In the genomic region with DNA sequence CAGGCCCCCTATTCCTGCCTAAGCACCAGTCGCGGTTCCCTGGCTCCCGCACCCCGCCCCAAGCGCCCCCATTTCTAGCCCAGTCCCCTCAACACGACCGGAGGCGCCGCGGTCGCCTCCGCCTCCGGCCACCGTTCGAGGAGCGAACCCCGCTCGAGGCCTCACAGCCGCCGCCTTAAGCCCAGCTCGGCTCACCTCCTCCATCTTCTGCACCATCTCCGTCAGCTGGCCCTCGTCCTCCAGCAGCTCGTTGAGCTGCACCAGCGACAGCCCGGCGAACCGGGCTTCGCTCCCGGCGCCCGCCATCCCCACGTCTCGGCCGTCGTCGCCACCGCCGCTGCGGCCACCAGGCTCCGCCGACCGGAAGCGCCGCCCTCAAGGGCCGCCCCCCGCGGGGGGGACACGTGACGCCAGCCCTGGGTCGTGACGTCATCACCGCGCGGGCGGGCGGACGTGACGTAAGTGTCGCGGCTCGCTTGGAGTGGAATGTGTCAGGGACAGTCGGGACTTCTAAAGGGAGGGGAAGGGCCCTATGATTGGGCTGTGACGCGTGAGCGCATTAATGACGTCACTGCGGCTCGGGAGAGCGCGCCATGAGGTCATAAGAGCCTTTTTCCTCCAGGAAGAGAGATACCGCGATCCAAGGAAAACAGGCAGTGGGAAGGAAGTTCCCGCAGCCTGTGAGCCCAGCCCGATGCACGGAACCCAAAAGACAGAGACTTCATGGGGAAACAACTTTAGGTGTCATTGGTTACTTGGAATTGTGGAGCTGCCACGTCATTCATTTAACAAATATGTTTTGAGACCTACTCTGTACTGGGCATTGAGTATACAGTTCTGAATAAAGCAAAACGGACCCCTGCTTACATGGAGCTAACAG, we compare ENCODE assay signal across 1 cellular context.
A peak's percentile ranks its signal among the peaks of the same experiment; 100 is the strongest.
TF ChIP-seq lines count a peak whose summit lies in the region.

A gene with protein sequence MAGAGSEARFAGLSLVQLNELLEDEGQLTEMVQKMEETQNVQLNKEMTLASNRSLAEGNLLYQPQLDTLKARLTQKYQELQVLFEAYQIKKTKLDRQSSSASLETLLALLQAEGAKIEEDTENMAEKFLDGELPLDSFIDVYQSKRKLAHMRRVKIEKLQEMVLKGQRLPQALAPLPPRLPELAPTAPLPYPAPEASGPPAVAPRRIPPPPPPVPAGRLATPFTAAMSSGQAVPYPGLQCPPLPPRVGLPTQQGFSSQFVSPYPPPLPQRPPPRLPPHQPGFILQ (minus strand): TSS at position 368 of the 880 bp plus-strand sequence. CDS start 62 bp downstream, at position 306.

TF ChIP-seq in SK-N-SH, 30 proteins besides CTCF, POLR2A, EP300 and RAD21 (continued from another document):
- TF ChIP-seq, protein P1, sequence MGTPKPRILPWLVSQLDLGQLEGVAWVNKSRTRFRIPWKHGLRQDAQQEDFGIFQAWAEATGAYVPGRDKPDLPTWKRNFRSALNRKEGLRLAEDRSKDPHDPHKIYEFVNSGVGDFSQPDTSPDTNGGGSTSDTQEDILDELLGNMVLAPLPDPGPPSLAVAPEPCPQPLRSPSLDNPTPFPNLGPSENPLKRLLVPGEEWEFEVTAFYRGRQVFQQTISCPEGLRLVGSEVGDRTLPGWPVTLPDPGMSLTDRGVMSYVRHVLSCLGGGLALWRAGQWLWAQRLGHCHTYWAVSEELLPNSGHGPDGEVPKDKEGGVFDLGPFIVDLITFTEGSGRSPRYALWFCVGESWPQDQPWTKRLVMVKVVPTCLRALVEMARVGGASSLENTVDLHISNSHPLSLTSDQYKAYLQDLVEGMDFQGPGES (IDR thresholded peaks at IDR 0.05; ENCODE audit: low read depth, low read length): no peak
- 0 out of 2 replicates have a peak, but pooled peaks have one; percentile 15 for TF ChIP-seq RCOR1 (IDR thresholded peaks at IDR 0.05; ENCODE audit: low read length)
- peak; percentile 24; the same call in 1 of the 2 replicates for TF ChIP-seq FOSL2 (IDR thresholded peaks at IDR 0.05; ENCODE audit: borderline replicate concordance, low read depth)
- TF ChIP-seq, protein P2, sequence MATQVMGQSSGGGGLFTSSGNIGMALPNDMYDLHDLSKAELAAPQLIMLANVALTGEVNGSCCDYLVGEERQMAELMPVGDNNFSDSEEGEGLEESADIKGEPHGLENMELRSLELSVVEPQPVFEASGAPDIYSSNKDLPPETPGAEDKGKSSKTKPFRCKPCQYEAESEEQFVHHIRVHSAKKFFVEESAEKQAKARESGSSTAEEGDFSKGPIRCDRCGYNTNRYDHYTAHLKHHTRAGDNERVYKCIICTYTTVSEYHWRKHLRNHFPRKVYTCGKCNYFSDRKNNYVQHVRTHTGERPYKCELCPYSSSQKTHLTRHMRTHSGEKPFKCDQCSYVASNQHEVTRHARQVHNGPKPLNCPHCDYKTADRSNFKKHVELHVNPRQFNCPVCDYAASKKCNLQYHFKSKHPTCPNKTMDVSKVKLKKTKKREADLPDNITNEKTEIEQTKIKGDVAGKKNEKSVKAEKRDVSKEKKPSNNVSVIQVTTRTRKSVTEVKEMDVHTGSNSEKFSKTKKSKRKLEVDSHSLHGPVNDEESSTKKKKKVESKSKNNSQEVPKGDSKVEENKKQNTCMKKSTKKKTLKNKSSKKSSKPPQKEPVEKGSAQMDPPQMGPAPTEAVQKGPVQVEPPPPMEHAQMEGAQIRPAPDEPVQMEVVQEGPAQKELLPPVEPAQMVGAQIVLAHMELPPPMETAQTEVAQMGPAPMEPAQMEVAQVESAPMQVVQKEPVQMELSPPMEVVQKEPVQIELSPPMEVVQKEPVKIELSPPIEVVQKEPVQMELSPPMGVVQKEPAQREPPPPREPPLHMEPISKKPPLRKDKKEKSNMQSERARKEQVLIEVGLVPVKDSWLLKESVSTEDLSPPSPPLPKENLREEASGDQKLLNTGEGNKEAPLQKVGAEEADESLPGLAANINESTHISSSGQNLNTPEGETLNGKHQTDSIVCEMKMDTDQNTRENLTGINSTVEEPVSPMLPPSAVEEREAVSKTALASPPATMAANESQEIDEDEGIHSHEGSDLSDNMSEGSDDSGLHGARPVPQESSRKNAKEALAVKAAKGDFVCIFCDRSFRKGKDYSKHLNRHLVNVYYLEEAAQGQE (IDR thresholded peaks at IDR 0.05; ENCODE audit: low read depth, low read length): no peak
- TF ChIP-seq FOXM1 (IDR thresholded peaks at IDR 0.05; ENCODE audit: low read depth): no peak
- TF ChIP-seq NFIC (IDR thresholded peaks at IDR 0.05; ENCODE audit: borderline replicate concordance): no peak
- TF ChIP-seq, protein P3, sequence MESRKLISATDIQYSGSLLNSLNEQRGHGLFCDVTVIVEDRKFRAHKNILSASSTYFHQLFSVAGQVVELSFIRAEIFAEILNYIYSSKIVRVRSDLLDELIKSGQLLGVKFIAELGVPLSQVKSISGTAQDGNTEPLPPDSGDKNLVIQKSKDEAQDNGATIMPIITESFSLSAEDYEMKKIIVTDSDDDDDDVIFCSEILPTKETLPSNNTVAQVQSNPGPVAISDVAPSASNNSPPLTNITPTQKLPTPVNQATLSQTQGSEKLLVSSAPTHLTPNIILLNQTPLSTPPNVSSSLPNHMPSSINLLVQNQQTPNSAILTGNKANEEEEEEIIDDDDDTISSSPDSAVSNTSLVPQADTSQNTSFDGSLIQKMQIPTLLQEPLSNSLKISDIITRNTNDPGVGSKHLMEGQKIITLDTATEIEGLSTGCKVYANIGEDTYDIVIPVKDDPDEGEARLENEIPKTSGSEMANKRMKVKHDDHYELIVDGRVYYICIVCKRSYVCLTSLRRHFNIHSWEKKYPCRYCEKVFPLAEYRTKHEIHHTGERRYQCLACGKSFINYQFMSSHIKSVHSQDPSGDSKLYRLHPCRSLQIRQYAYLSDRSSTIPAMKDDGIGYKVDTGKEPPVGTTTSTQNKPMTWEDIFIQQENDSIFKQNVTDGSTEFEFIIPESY (IDR thresholded peaks at IDR 0.05; ENCODE audit: borderline replicate concordance, low read depth): no peak
- TF ChIP-seq, protein P4, sequence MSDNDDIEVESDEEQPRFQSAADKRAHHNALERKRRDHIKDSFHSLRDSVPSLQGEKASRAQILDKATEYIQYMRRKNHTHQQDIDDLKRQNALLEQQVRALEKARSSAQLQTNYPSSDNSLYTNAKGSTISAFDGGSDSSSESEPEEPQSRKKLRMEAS (IDR thresholded peaks at IDR 0.05; ENCODE audit: low read depth): peak; percentile 84
- peak; percentile 79 for TF ChIP-seq CHD2 (IDR thresholded peaks at IDR 0.05; ENCODE audit: low read length, partially characterized antibody)
- no peak for TF ChIP-seq NRF1 (IDR thresholded peaks at IDR 0.05; ENCODE audit: low read depth, low read length)
- no peak for TF ChIP-seq TCF12 (IDR thresholded peaks at IDR 0.05)
- TF ChIP-seq JUND (IDR thresholded peaks at IDR 0.05): no peak; the same call in 1 of the 2 replicates
- TF ChIP-seq RFX5 (IDR thresholded peaks at IDR 0.05; ENCODE audit: low read length): no peak
- peak; percentile 49; the same call in 1 of the 2 replicates for TF ChIP-seq MXI1 (IDR thresholded peaks at IDR 0.05; ENCODE audit: low read depth, low read length)
- peak; percentile 71; the same call in 1 of the 2 replicates for TF ChIP-seq POLR2AphosphoS5 (IDR thresholded peaks at IDR 0.05; ENCODE audit: low read depth, low read length)
- no peak for TF ChIP-seq EZH2phosphoT487 (IDR thresholded peaks at IDR 0.05; ENCODE audit: borderline replicate concordance, low read depth)
- no peak for TF ChIP-seq GATA2 (CRISPR knock-in tag; IDR thresholded peaks at IDR 0.05)
- TF ChIP-seq SIN3A (IDR thresholded peaks at IDR 0.05; ENCODE audit: borderline replicate concordance, low read depth, low read length): no peak
- TF ChIP-seq YY1 (IDR thresholded peaks at IDR 0.05; ENCODE audit: low read depth): peak; percentile 56; the same call in 1 of the 2 replicates
- TF ChIP-seq, protein P5, sequence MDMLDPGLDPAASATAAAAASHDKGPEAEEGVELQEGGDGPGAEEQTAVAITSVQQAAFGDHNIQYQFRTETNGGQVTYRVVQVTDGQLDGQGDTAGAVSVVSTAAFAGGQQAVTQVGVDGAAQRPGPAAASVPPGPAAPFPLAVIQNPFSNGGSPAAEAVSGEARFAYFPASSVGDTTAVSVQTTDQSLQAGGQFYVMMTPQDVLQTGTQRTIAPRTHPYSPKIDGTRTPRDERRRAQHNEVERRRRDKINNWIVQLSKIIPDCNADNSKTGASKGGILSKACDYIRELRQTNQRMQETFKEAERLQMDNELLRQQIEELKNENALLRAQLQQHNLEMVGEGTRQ (IDR thresholded peaks at IDR 0.05; ENCODE audit: borderline replicate concordance, low read depth, low read length): peak; percentile 58; the same call in 1 of the 2 replicates
- TF ChIP-seq, protein P6, sequence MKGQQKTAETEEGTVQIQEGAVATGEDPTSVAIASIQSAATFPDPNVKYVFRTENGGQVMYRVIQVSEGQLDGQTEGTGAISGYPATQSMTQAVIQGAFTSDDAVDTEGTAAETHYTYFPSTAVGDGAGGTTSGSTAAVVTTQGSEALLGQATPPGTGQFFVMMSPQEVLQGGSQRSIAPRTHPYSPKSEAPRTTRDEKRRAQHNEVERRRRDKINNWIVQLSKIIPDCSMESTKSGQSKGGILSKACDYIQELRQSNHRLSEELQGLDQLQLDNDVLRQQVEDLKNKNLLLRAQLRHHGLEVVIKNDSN (IDR thresholded peaks at IDR 0.05; ENCODE audit: borderline replicate concordance, low read depth): peak; percentile 92
- 0 out of 2 replicates have a peak, but pooled peaks have one; percentile 49 for TF ChIP-seq ELF1 (IDR thresholded peaks at IDR 0.05)
- TF ChIP-seq FOXJ3 (CRISPR knock-in tag; IDR thresholded peaks at IDR 0.05): no peak
- no peak for TF ChIP-seq MEF2A (IDR thresholded peaks at IDR 0.05; ENCODE audit: borderline replicate concordance, low read depth)
- no peak for TF ChIP-seq RXRA (IDR thresholded peaks at IDR 0.05; ENCODE audit: borderline replicate concordance, low read depth)
- TF ChIP-seq SMC3 (IDR thresholded peaks at IDR 0.05; ENCODE audit: low read depth, low read length): no peak
- TF ChIP-seq TAF1 (IDR thresholded peaks at IDR 0.05; ENCODE audit: borderline replicate concordance, low read depth, low read length): peak; percentile 57
TF ChIP-seq in SK-N-SH: peak in this region for 14.
